In genomic region chr4:30717208-30718020, GRCh38 we compare ENCODE assay signal across 8 cellular contexts. TPM values are rescaled to one million over a fixed set of nuclear protein-coding genes. Genes with fewer than 3 reads are reported as not detected.
DNase-seq lines count a peak whose midpoint lies in the region; ATAC-seq, FAIRE-seq and TF ChIP-seq lines count a peak whose summit lies in the region.

No MANE protein-coding gene starts in this region.

- H3K4me3 ChIP-seq in OCI-LY3 (ENCODE audit: low read length) (no peak overlapping the region), keratinocyte (ENCODE audit: control insufficient read depth in 2 of 3, extremely low read depth in 1 of 3, insufficient read depth in 2 of 3, low read depth in 1 of 3, low read length in 3 of 3) (peak overlapping the region; percentile 55 to 97 (median 77)), skin epidermis (peak overlapping the region; percentile 42 to 64 (median 50))

- no peaks in the 10 kb centered on the region for H3K27me3 ChIP-seq in OCI-LY3 (ENCODE audit: low read depth, low read length)
- H3K27me3 ChIP-seq in keratinocyte (ENCODE audit: control insufficient read depth, extremely low read depth, insufficient read depth, low read length), result no peaks in the 10 kb centered on the region

- H3K27me3 Mint-ChIP-seq in CD14-positive monocyte (ENCODE audit: low read depth in 3 of 3), result peaks cover 62 to 67% (median 67%) of the 10 kb centered on the region in 3 donors
- H3K27me3 Mint-ChIP-seq in central memory CD8-positive, alpha-beta T cell, result peaks cover 40% of the 10 kb centered on the region

- H3K27ac ChIP-seq in OCI-LY3 (ENCODE audit: low read length), result no peak overlapping the region
- peak overlapping the region; percentile 76 for H3K27ac ChIP-seq in keratinocyte (ENCODE audit: control insufficient read depth, insufficient read depth, low read length)
- peak overlapping the region in 19 of 21 experiments; percentile 5 to 78 (median 50) for H3K27ac ChIP-seq in skin epidermis

- no peaks in the 10 kb centered on the region for H3K79me2 ChIP-seq in OCI-LY3 (ENCODE audit: low read length)
- H3K79me2 ChIP-seq in keratinocyte (ENCODE audit: control insufficient read depth, insufficient read depth, low read length), result peaks cover 21% of the 10 kb centered on the region

- peaks cover 2 to 3% of the 10 kb centered on the region in 2 donors for H3K36me3 Mint-ChIP-seq in CD14-positive monocyte
- H3K36me3 Mint-ChIP-seq in central memory CD8-positive, alpha-beta T cell (ENCODE audit: insufficient read depth), result peaks cover 7% of the 10 kb centered on the region

- peak overlapping the region; percentile 68 to 89 for H3K4me3 Mint-ChIP-seq in CD14-positive monocyte
- peak overlapping the region; percentile 53 for H3K4me3 Mint-ChIP-seq in central memory CD8-positive, alpha-beta T cell

- no peak overlapping the region for H2AFZ ChIP-seq in OCI-LY3 (ENCODE audit: low read depth, low read length)
- H2AFZ ChIP-seq in keratinocyte (ENCODE audit: control insufficient read depth, low read length), result peak overlapping the region; percentile 91

- H3K36me3 ChIP-seq in OCI-LY3 (replicated peaks; ENCODE audit: low read depth, low read length) (no peaks in the 10 kb centered on the region), keratinocyte (ENCODE audit: control insufficient read depth in 2 of 2, extremely low read depth in 1 of 2, insufficient read depth in 2 of 2, low read length in 2 of 2) (no peaks in the 10 kb centered on the region)

- peaks cover 27% of the 10 kb centered on the region for H3K4me1 Mint-ChIP-seq in CD14-positive monocyte
- H3K4me1 Mint-ChIP-seq in central memory CD8-positive, alpha-beta T cell, result peaks cover 16% of the 10 kb centered on the region

- H3K9ac ChIP-seq in OCI-LY3 (ENCODE audit: low read length) (no peak overlapping the region), keratinocyte (ENCODE audit: control insufficient read depth, extremely low read depth, insufficient read depth, low read length) (peak overlapping the region; percentile 81)

- peaks cover 0 to 31% (median 9%) of the 10 kb centered on the region in 7 donors for H3K9me3 Mint-ChIP-seq in CD14-positive monocyte
- no peaks in the 10 kb centered on the region for H3K9me3 Mint-ChIP-seq in central memory CD8-positive, alpha-beta T cell

- DNase-seq in CD14-positive monocyte (ENCODE audit: low spot score) (no peak), keratinocyte (ENCODE audit: low read depth, low spot score) (no peak)
- DNase-seq in central memory CD8-positive, alpha-beta T cell (ENCODE audit: low spot score in 2 of 2), result no peak
- DNase-seq in activated effector memory CD4-positive, alpha-beta T cell treated with anti-CD3 and anti-CD28 coated beads, Interleukin-2, amount 50 U/mL, for 16 hours, result no peak

- no peak overlapping the region for H3K27ac Mint-ChIP-seq in CD14-positive monocyte
- H3K27ac Mint-ChIP-seq in central memory CD8-positive, alpha-beta T cell (ENCODE audit: low read depth), result no peak overlapping the region

- peak; percentile 48 for FAIRE-seq in keratinocyte (lab: Jason Lieb, UNC)

- H3K4me1 ChIP-seq in OCI-LY3 (ENCODE audit: low read length) (no peaks in the 10 kb centered on the region), keratinocyte (ENCODE audit: control insufficient read depth, extremely low read depth, insufficient read depth, low read length) (peaks cover 5% of the 10 kb centered on the region)

- dilution Hi-C loops in keratinocyte (cut with MboI; ENCODE audit: extremely low pct_ligation_motif_present, low sequenced_read_pairs), result no loop called here

- H3K4me2 ChIP-seq in OCI-LY3 (ENCODE audit: low read length) (0 out of 2 replicates have a peak overlapping the region, but pooled peaks have one; percentile 7), keratinocyte (ENCODE audit: control insufficient read depth, extremely low read depth, insufficient read depth, low read depth, low read length) (peak overlapping the region; percentile 88)

- intact Hi-C loops in CD14-positive monocyte (cut with micrococcal nuclease), result no loop called here

- ATAC-seq in GM21390 (IDR thresholded peaks at IDR 0.05; ENCODE audit: unreplicated experiment) (peak; percentile 45), HG03025 (IDR thresholded peaks at IDR 0.05; ENCODE audit: low FRiP score, unreplicated experiment) (no peak)
- no peak for ATAC-seq in central memory CD8-positive, alpha-beta T cell (replicated peaks; ENCODE audit: extremely low read depth, poor library complexity, severe bottlenecking)

- no peaks in the 10 kb centered on the region for H3K9me1 ChIP-seq in keratinocyte (ENCODE audit: control insufficient read depth, extremely low read depth, insufficient read depth, low read length)

- TF ChIP-seq CTCF in CD14-positive monocyte (IDR thresholded peaks at IDR 0.05) (no peak), OCI-LY3 (IDR thresholded peaks at IDR 0.05; ENCODE audit: low read depth, low read length) (no peak), keratinocyte (optimal IDR thresholded peaks at IDR 0.05 in 1 of 3, IDR thresholded peaks at IDR 0.05 in 1 of 3, conservative IDR thresholded peaks at IDR 0.05 in 1 of 3; ENCODE audit: extremely low read depth in 1 of 3, insufficient read depth in 2 of 3, low read length in 3 of 3) (no peak)

- H4K20me1 ChIP-seq in OCI-LY3 (ENCODE audit: insufficient read depth, low read length) (no peaks in the 10 kb centered on the region), keratinocyte (ENCODE audit: control insufficient read depth, extremely low read depth, insufficient read depth, low read length) (no peaks in the 10 kb centered on the region)

- H3K9me3 ChIP-seq in OCI-LY3 (ENCODE audit: insufficient read depth, low read length), result no peaks in the 10 kb centered on the region; the same call in 1 of the 2 replicates
- no peaks in the 10 kb centered on the region for H3K9me3 ChIP-seq in keratinocyte (ENCODE audit: control insufficient read depth, low read depth, low read length)

RNA-seq across cellular contexts. Expression of gene PCDH7, which starts 2.8 kb away (rescaled TPM):
- not detected for polyA plus RNA-seq in CD14-positive monocyte
- 28.1 to 38.5 TPM (median 30.1 TPM) in 3 replicates for polyA plus RNA-seq in keratinocyte
- polyA plus RNA-seq in keratinocyte (2011; ENCODE audit: low read depth), result 7.7 TPM
- 11.5 and 14.8 TPM in 2 replicates for polyA plus RNA-seq in keratinocyte (2011; cell fraction: cytosol; rRNA removed)
- 66.4 and 68.4 TPM in 2 replicates for polyA plus RNA-seq in keratinocyte (2011; cell fraction: nucleus; rRNA removed)
- polyA plus RNA-seq in keratinocyte (2012; ENCODE audit: low replicate concordance), result 8.7 and 30.7 TPM in 2 replicates
- polyA minus RNA-seq in keratinocyte, result 88.0 to 111 TPM (median 93.2 TPM) in 3 replicates
- polyA minus RNA-seq in keratinocyte (2011; cell fraction: cytosol; rRNA and poly(A)+ RNA removed), result 32.0 TPM
- polyA minus RNA-seq in keratinocyte (2011; cell fraction: nucleus; rRNA and poly(A)+ RNA removed), result 131 and 201 TPM in 2 replicates

Comparison
In these comparisons a context has a peak if more than half of its experiments do, and no peak if none do; other contexts are left out.
1. RNA of gene PCDH7, which starts 2.8 kb away (polyA plus RNA-seq): 7.7 to 68.4 TPM in keratinocyte; not detected in CD14-positive monocyte; every median in the first group is over 4 times any median in the second.